13 cellular contexts compared by ENCODE assay signal in genomic region chr1:78831731-78832360, GRCh38.
DNase-seq lines count a peak whose midpoint lies in the region; ATAC-seq, FAIRE-seq and TF ChIP-seq lines count a peak whose summit lies in the region.
"Had no signal": no experiment of that assay in that cellular context is flagged by ENCODE, and none has a peak within 500 bp of the region (broad histone marks: within the 10 kb centered on the region; RNA-seq: fewer than 3 reads in every experiment).

No MANE protein-coding gene starts in this region.

- FAIRE-seq in astrocyte (lab: Jason Lieb, UNC), result peak; percentile 97

- H3K27me3 ChIP-seq in astrocyte (ENCODE audit: insufficient read depth, low read length) (no peaks in the 10 kb centered on the region), testis (no peaks in the 10 kb centered on the region), esophagus muscularis mucosa (no peaks in the 10 kb centered on the region)
- H3K27me3 ChIP-seq: adrenal gland had no signal

- no peak for TF ChIP-seq EP300 in esophagus muscularis mucosa (IDR thresholded peaks at IDR 0.05)

- peak overlapping the region; percentile 95 for H3K27ac Mint-ChIP-seq in astrocyte (ENCODE audit: unreplicated experiment)
- H3K27ac Mint-ChIP-seq: activated CD4-positive, alpha-beta T cell treated with anti-CD3 and anti-CD28 coated beads, Interleukin-2, amount 10 ng/mL, durations not matched to agents 7 days and 5 days had no signal

- H3K27ac ChIP-seq in astrocyte (ENCODE audit: low read depth, low read length) (peak overlapping the region; percentile 72), testis (no peak overlapping the region), esophagus muscularis mucosa (replicated peaks in 1 of 4) (no peak overlapping the region)
- H3K27ac ChIP-seq: adrenal gland had no signal

- peak overlapping the region; percentile 49 for H3K4me2 ChIP-seq in astrocyte (ENCODE audit: low read length)

- no peak for TF ChIP-seq POLR2A in testis (IDR thresholded peaks at IDR 0.05)
- no peak for TF ChIP-seq POLR2A in esophagus muscularis mucosa (IDR thresholded peaks at IDR 0.05; ENCODE audit: low read depth)

- peak overlapping the region; percentile 7 for H3K4me3 Mint-ChIP-seq in astrocyte (ENCODE audit: unreplicated experiment)
- H3K4me3 Mint-ChIP-seq: activated CD4-positive, alpha-beta T cell treated with anti-CD3 and anti-CD28 coated beads, Interleukin-2, amount 10 ng/mL, durations not matched to agents 7 days and 5 days had no signal

- intact Hi-C loops in testis (cut with DNase I; ENCODE audit: low total_unique reads) (no loop called here), esophagus muscularis mucosa (cut with DNase I) (no loop called here)

- H2AFZ ChIP-seq in astrocyte (ENCODE audit: low read depth, low read length), result no peak overlapping the region

- no peaks in the 10 kb centered on the region for H3K79me2 ChIP-seq in astrocyte (ENCODE audit: insufficient read depth, low read length)

- TF ChIP-seq CTCF in astrocyte (IDR thresholded peaks at IDR 0.05; ENCODE audit: insufficient read depth, low read depth, low read length) (no peak), testis (IDR thresholded peaks at IDR 0.05) (no peak), esophagus muscularis mucosa (IDR thresholded peaks at IDR 0.05) (no peak)

- H3K4me1 Mint-ChIP-seq in astrocyte (ENCODE audit: low read depth, unreplicated experiment), result peaks cover 41% of the 10 kb centered on the region

- no peaks in the 10 kb centered on the region for H3K36me3 Mint-ChIP-seq in astrocyte (ENCODE audit: low read depth, unreplicated experiment)

- no peaks in the 10 kb centered on the region for H4K20me1 ChIP-seq in astrocyte (ENCODE audit: insufficient read depth, low read length)

- DNase-seq in Daoy (ENCODE audit: low read depth) (peak; percentile 98), astrocyte (ENCODE audit: low read depth) (peak; percentile 98), kidney tubule cell (ENCODE audit: low spot score) (peak; percentile 97), COR-L47 (lab: John Stamatoyannopoulos, UW) (no peak), testis (no peak), DMS114 treated with DMSO at 0.1 percent for 48 hours (lab: John Stamatoyannopoulos, UW; ENCODE audit: unreplicated experiment) (no peak), esophagus muscularis mucosa (ENCODE audit: extremely low spot score) (no peak)
- DNase-seq: activated CD4-positive, alpha-beta T cell treated with anti-CD3 and anti-CD28 coated beads, Interleukin-2, amount 10 ng/mL, durations not matched to agents 7 days and 5 days; adrenal gland; DMS79 treated with DMSO at 0.1 percent for 48 hours; glutamatergic neuron; NCI-H1105 had no signal

- H3K9me3 ChIP-seq in astrocyte (ENCODE audit: insufficient read depth, low read depth, low read length) (no peaks in the 10 kb centered on the region), testis (no peaks in the 10 kb centered on the region), esophagus muscularis mucosa (no peaks in the 10 kb centered on the region)
- H3K9me3 ChIP-seq: adrenal gland had no signal

- peak; percentile 38 for ATAC-seq in HG03342 (IDR thresholded peaks at IDR 0.05; ENCODE audit: unreplicated experiment)

- H3K36me3 ChIP-seq in astrocyte (ENCODE audit: insufficient read depth, low read length) (no peaks in the 10 kb centered on the region), testis (ENCODE audit: low read depth, missing control alignments) (no peaks in the 10 kb centered on the region), esophagus muscularis mucosa (no peaks in the 10 kb centered on the region)
- H3K36me3 ChIP-seq: adrenal gland had no signal

- 65 to 75% methylated on average over 3 of the region's 3 CpGs for WGBS in testis, 2 donors
- WGBS in esophagus muscularis mucosa, result 80% methylated on average over 3 of the region's 3 CpGs

- H3K9me3 Mint-ChIP-seq in astrocyte (ENCODE audit: unreplicated experiment), result no peaks in the 10 kb centered on the region
- H3K9me3 Mint-ChIP-seq: activated CD4-positive, alpha-beta T cell treated with anti-CD3 and anti-CD28 coated beads, Interleukin-2, amount 10 ng/mL, durations not matched to agents 7 days and 5 days had no signal

- H3K4me1 ChIP-seq in astrocyte (ENCODE audit: insufficient read depth, low read length) (peaks cover 30% of the 10 kb centered on the region), testis (no peaks in the 10 kb centered on the region), esophagus muscularis mucosa (peaks cover 0 to 4% (median 0%) of the 10 kb centered on the region in 4 donors)
- H3K4me1 ChIP-seq: adrenal gland had no signal

- H3K4me3 ChIP-seq in astrocyte (ENCODE audit: insufficient read depth, low read depth, low read length) (no peak overlapping the region), testis (no peak overlapping the region), esophagus muscularis mucosa (no peak overlapping the region)
- H3K4me3 ChIP-seq: adrenal gland had no signal

- H3K27me3 Mint-ChIP-seq in astrocyte (ENCODE audit: low read depth, unreplicated experiment), result no peaks in the 10 kb centered on the region

- peak overlapping the region; percentile 3 for H3K9ac ChIP-seq in astrocyte (ENCODE audit: low read length)

Comparison
In these comparisons a context has a peak if more than half of its experiments do, and no peak if none do; other contexts are left out.
1. DNase-seq: peak in Daoy (single experiment), astrocyte (single experiment) and kidney tubule cell (single experiment); none in COR-L47 (single experiment), testis (single experiment), DMS114 treated with DMSO at 0.1 percent for 48 hours (single experiment) and esophagus muscularis mucosa (single experiment).